Comparison of ENCODE assay signal across 32 cellular contexts in genomic region chr5:162107591-162107990, GRCh38. TPM values are rescaled to one million over a fixed set of nuclear protein-coding genes. Genes with fewer than 3 reads are reported as not detected.
"Had no signal": no experiment of that assay in that cellular context is flagged by ENCODE, and none has a peak within 500 bp of the region (broad histone marks: within the 10 kb centered on the region; RNA-seq: fewer than 3 reads in every experiment).

No MANE protein-coding gene starts in this region.

- H3K4me3 ChIP-seq: left ventricle myocardium inferior, lung, psoas muscle, right atrium auricular region, right lobe of liver, stomach, suprapubic skin, tibial nerve, upper lobe of left lung, vagina had no signal

- H3K79me2 ChIP-seq: parathyroid adenoma had no signal

- H3K4me1 ChIP-seq: left ventricle myocardium inferior, parathyroid adenoma, psoas muscle, right atrium auricular region, right lobe of liver, stomach, suprapubic skin, tibial nerve, upper lobe of left lung, vagina had no signal

- H3K4me3 Mint-ChIP-seq: immature natural killer cell; memory B cell; naive thymus-derived CD8-positive, alpha-beta T cell; nephron; neural crest cell; stimulated activated naive B cell treated with anti-CD40 and anti-IgM and Interleukin-4, amounts not matched to agents 10 μg/mL and 1 μg/mL and 100 μg/mL, for 72 hours had no signal

- DNase-seq: immature natural killer cell; islet precursor cell; left ventricle myocardium inferior; midbrain; naive thymus-derived CD8-positive, alpha-beta T cell; psoas muscle; right lobe of liver; stimulated activated CD4-positive, alpha-beta T cell treated with anti-CD3 and anti-CD28 coated beads, Interleukin-12 subunit alpha, Interleukin-12 subunit beta, amount 100 ng/mL, for 4 hours; stimulated activated CD4-positive, alpha-beta T cell treated with anti-CD3 and anti-CD28 coated beads, Interleukin-15, amount 100 ng/mL, for 24 hours; stimulated activated CD4-positive, alpha-beta T cell treated with anti-CD3 and anti-CD28 coated beads, Interleukin-2, amount 100 ng/mL, for 24 hours; stimulated activated CD4-positive, alpha-beta T cell treated with anti-CD3 and anti-CD28 coated beads, Interleukin-4, amount 100 ng/mL, for 1 hour; stimulated activated naive B cell treated with anti-CD40 and anti-IgM and Interleukin-4, amounts not matched to agents 10 μg/mL and 1 μg/mL and 100 μg/mL, for 72 hours; stimulated activated naive CD8-positive, alpha-beta T cell treated with anti-CD3 and anti-CD28 coated beads, Interleukin-15, Interleukin-2, amounts not matched to agents 100 U/mL and 50 U/mL, for 24 hours; stomach; upper lobe of left lung had no signal

- H3K9me3 Mint-ChIP-seq: nephron had no signal

- H3K36me3 ChIP-seq: left ventricle myocardium inferior, right atrium auricular region, right lobe of liver, stomach, suprapubic skin, tibial nerve, upper lobe of left lung, vagina had no signal

- H3K27ac Mint-ChIP-seq: immature natural killer cell; memory B cell; naive thymus-derived CD8-positive, alpha-beta T cell; nephron; stimulated activated naive B cell treated with anti-CD40 and anti-IgM and Interleukin-4, amounts not matched to agents 10 μg/mL and 1 μg/mL and 100 μg/mL, for 72 hours had no signal

- H3K27me3 Mint-ChIP-seq: memory B cell; naive thymus-derived CD8-positive, alpha-beta T cell; stimulated activated naive B cell treated with anti-CD40 and anti-IgM and Interleukin-4, amounts not matched to agents 10 μg/mL and 1 μg/mL and 100 μg/mL, for 72 hours had no signal

- H3K27me3 ChIP-seq: right atrium auricular region, right lobe of liver, stomach, suprapubic skin, tibial nerve, upper lobe of left lung, vagina had no signal

- H3K4me1 Mint-ChIP-seq: immature natural killer cell; memory B cell; naive thymus-derived CD8-positive, alpha-beta T cell; nephron; neural crest cell; stimulated activated naive B cell treated with anti-CD40 and anti-IgM and Interleukin-4, amounts not matched to agents 10 μg/mL and 1 μg/mL and 100 μg/mL, for 72 hours had no signal

- H3K9me3 ChIP-seq: left ventricle myocardium inferior, psoas muscle, right atrium auricular region, right lobe of liver, suprapubic skin, tibial nerve, upper lobe of left lung, vagina had no signal

- H3K9ac ChIP-seq: parathyroid adenoma had no signal

- H2AFZ ChIP-seq: parathyroid adenoma had no signal

- H3K36me3 Mint-ChIP-seq: immature natural killer cell; memory B cell; naive thymus-derived CD8-positive, alpha-beta T cell; stimulated activated naive B cell treated with anti-CD40 and anti-IgM and Interleukin-4, amounts not matched to agents 10 μg/mL and 1 μg/mL and 100 μg/mL, for 72 hours had no signal

- H3K27ac ChIP-seq: left ventricle myocardium inferior, parathyroid adenoma, psoas muscle, right atrium auricular region, right lobe of liver, stomach, suprapubic skin, tibial nerve, upper lobe of left lung, vagina had no signal

RNA-seq across cellular contexts. Expression of gene GABRG2, which starts 40.0 kb away (rescaled TPM):
- total RNA-seq: kidney epithelial cell, left ventricle myocardium inferior, lower leg skin, mesenteric fat pad, mucosa of gallbladder, osteocyte, posterior vena cava, psoas muscle, renal cortical epithelial cell, right atrium auricular region, right lobe of liver, skeletal muscle tissue, suprapubic skin, tibial nerve, upper lobe of left lung had no signal
- polyA plus RNA-seq: immature natural killer cell, lung had no signal
